ENCODE assay signal across 10 cellular contexts in genomic region chr12:53386381-53386780, GRCh38. TPM values are rescaled to one million over a fixed set of nuclear protein-coding genes. Genes with fewer than 3 reads are reported as not detected.
DNase-seq lines count a peak whose midpoint lies in the region; ATAC-seq and TF ChIP-seq lines count a peak whose summit lies in the region.
"Not testable (repeated sequence)": the region's sequence is repeated elsewhere in the genome, so short reads cannot be mapped to it uniquely, and the experiment has no call there.
"Had no signal": no experiment of that assay in that cellular context is flagged by ENCODE, and none has a peak within 500 bp of the region (broad histone marks: within the 10 kb centered on the region; RNA-seq: fewer than 3 reads in every experiment).

No MANE protein-coding gene starts in this region.

- H3K4me3 Mint-ChIP-seq in HFFc6 (peak overlapping the region; percentile 61), chondrocyte (ENCODE audit: unreplicated experiment) (peak overlapping the region; percentile 58), natural killer cell (peak overlapping the region; percentile 70)
- H3K4me3 Mint-ChIP-seq in T-helper 1 cell treated with Interleukin-12 subunit alpha and Interleukin-12 subunit beta and Interleukin-4 antibody, amounts not matched to agents 30 μg/mL and 1 μg/mL, for 36 hours: peak overlapping the region; percentile 70
- H3K4me3 Mint-ChIP-seq in activated naive CD4-positive, alpha-beta T cell treated with anti-CD3 and anti-CD28 coated beads for 36 hours: peak overlapping the region; percentile 38
- H3K4me3 Mint-ChIP-seq in stimulated activated effector memory CD8-positive, alpha-beta T cell treated with anti-CD3 and anti-CD28 coated beads, Interleukin-12 subunit alpha, Interleukin-12 subunit beta, amount 100 ng/mL, for 72 hours: peak overlapping the region; percentile 46

- not testable (repeated sequence) for H3K9me3 Mint-ChIP-seq in HFFc6; T-helper 1 cell treated with Interleukin-12 subunit alpha and Interleukin-12 subunit beta and Interleukin-4 antibody, amounts not matched to agents 30 μg/mL and 1 μg/mL, for 36 hours; activated naive CD4-positive, alpha-beta T cell treated with anti-CD3 and anti-CD28 coated beads for 36 hours; chondrocyte (ENCODE audit: low read depth); natural killer cell; stimulated activated effector memory CD8-positive, alpha-beta T cell treated with anti-CD3 and anti-CD28 coated beads, Interleukin-12 subunit alpha, Interleukin-12 subunit beta, amount 100 ng/mL, for 72 hours

- H3K36me3 Mint-ChIP-seq in HFFc6 (ENCODE audit: low read depth) (peaks cover 53% of the 10 kb centered on the region), chondrocyte (ENCODE audit: low read depth) (peaks cover 25% of the 10 kb centered on the region)
- peaks cover 43% of the 10 kb centered on the region for H3K36me3 Mint-ChIP-seq in T-helper 1 cell treated with Interleukin-12 subunit alpha and Interleukin-12 subunit beta and Interleukin-4 antibody, amounts not matched to agents 30 μg/mL and 1 μg/mL, for 36 hours (ENCODE audit: low read depth)
- H3K36me3 Mint-ChIP-seq in activated naive CD4-positive, alpha-beta T cell treated with anti-CD3 and anti-CD28 coated beads for 36 hours (ENCODE audit: low read depth): peaks cover 54% of the 10 kb centered on the region
- not testable (repeated sequence) for H3K36me3 Mint-ChIP-seq in natural killer cell
- H3K36me3 Mint-ChIP-seq in stimulated activated effector memory CD8-positive, alpha-beta T cell treated with anti-CD3 and anti-CD28 coated beads, Interleukin-12 subunit alpha, Interleukin-12 subunit beta, amount 100 ng/mL, for 72 hours: peaks cover 100% of the 10 kb centered on the region

- not testable (repeated sequence) for H3K27me3 ChIP-seq in A673 (replicated peaks; ENCODE audit: insufficient read depth, low read depth, low read length, poor library complexity); hepatocyte

- WGBS in hepatocyte (ENCODE audit: low lambda C conversion rate, missing lambda C conversion rate): 98% methylated on average over 5 of the region's 5 CpGs

- DNase-seq in A673 (ENCODE audit: low spot score); HFFc6; activated naive CD4-positive, alpha-beta T cell treated with anti-CD3 and anti-CD28 coated beads for 36 hours; chondrocyte (ENCODE audit: low spot score); hepatocyte (ENCODE audit: low spot score); natural killer cell; stimulated activated effector memory CD8-positive, alpha-beta T cell treated with anti-CD3 and anti-CD28 coated beads, Interleukin-12 subunit alpha, Interleukin-12 subunit beta, amount 100 ng/mL, for 72 hours (ENCODE audit: low spot score in 2 of 2): not testable (repeated sequence)

- H3K4me1 ChIP-seq in A673 (ENCODE audit: insufficient read depth, low read length, poor library complexity, severe bottlenecking) (peaks cover 58% of the 10 kb centered on the region), hepatocyte (ENCODE audit: insufficient read depth) (peaks cover 76% of the 10 kb centered on the region)

- POLR2A ChIA-PET in A673 (lab: Charles Lee; ENCODE audit: low non-redundant PET): not testable (repeated sequence)

- not testable (repeated sequence) for H2AFZ ChIP-seq in hepatocyte

- peaks cover 73% of the 10 kb centered on the region for H4K20me1 ChIP-seq in hepatocyte (ENCODE audit: insufficient read depth, poor library complexity, severe bottlenecking)

- H3K9me3 ChIP-seq in A673 (ENCODE audit: low read depth, low read length, poor library complexity, severe bottlenecking); hepatocyte (ENCODE audit: low read depth): not testable (repeated sequence)

- H3K27me3 Mint-ChIP-seq in HFFc6 (ENCODE audit: insufficient read depth); T-helper 1 cell treated with Interleukin-12 subunit alpha and Interleukin-12 subunit beta and Interleukin-4 antibody, amounts not matched to agents 30 μg/mL and 1 μg/mL, for 36 hours (ENCODE audit: low read depth); activated naive CD4-positive, alpha-beta T cell treated with anti-CD3 and anti-CD28 coated beads for 36 hours (ENCODE audit: low read depth); chondrocyte (ENCODE audit: low read depth); natural killer cell (ENCODE audit: low read depth in 2 of 2): not testable (repeated sequence)

- intact Hi-C loops in A673 (cut with micrococcal nuclease; ENCODE audit: unreplicated experiment); natural killer cell (cut with micrococcal nuclease): not testable (repeated sequence)
- intact Hi-C loops in activated naive CD4-positive, alpha-beta T cell treated with anti-CD3 and anti-CD28 coated beads for 36 hours (cut with micrococcal nuclease): loop anchor here (10.0 kb wide), 1 partner anchor 1028 kb away; the partner anchor contains the start of gene ITGA5

- H3K4me1 Mint-ChIP-seq in HFFc6 (ENCODE audit: low read depth): peaks cover 75% of the 10 kb centered on the region
- peaks cover 55% of the 10 kb centered on the region for H3K4me1 Mint-ChIP-seq in T-helper 1 cell treated with Interleukin-12 subunit alpha and Interleukin-12 subunit beta and Interleukin-4 antibody, amounts not matched to agents 30 μg/mL and 1 μg/mL, for 36 hours (ENCODE audit: low read depth)
- peaks cover 82% of the 10 kb centered on the region for H3K4me1 Mint-ChIP-seq in activated naive CD4-positive, alpha-beta T cell treated with anti-CD3 and anti-CD28 coated beads for 36 hours (ENCODE audit: low read depth)
- H3K4me1 Mint-ChIP-seq in chondrocyte (ENCODE audit: low read depth): peaks cover 87% of the 10 kb centered on the region
- peaks cover 56 to 70% of the 10 kb centered on the region in 2 donors for H3K4me1 Mint-ChIP-seq in natural killer cell
- H3K4me1 Mint-ChIP-seq in stimulated activated effector memory CD8-positive, alpha-beta T cell treated with anti-CD3 and anti-CD28 coated beads, Interleukin-12 subunit alpha, Interleukin-12 subunit beta, amount 100 ng/mL, for 72 hours: peaks cover 60% of the 10 kb centered on the region

- not testable (repeated sequence) for H3K9me2 ChIP-seq in hepatocyte (replicated peaks; ENCODE audit: insufficient read depth)

- peak overlapping the region; percentile 28 for H3K4me3 ChIP-seq in A673 (ENCODE audit: low read depth, low read length, poor library complexity, severe bottlenecking)
- H3K4me3 ChIP-seq in hepatocyte: not testable (repeated sequence)

- peak overlapping the region; percentile 85 for H3K27ac Mint-ChIP-seq in HFFc6
- H3K27ac Mint-ChIP-seq in T-helper 1 cell treated with Interleukin-12 subunit alpha and Interleukin-12 subunit beta and Interleukin-4 antibody, amounts not matched to agents 30 μg/mL and 1 μg/mL, for 36 hours: peak overlapping the region; percentile 78
- not testable (repeated sequence) for H3K27ac Mint-ChIP-seq in activated naive CD4-positive, alpha-beta T cell treated with anti-CD3 and anti-CD28 coated beads for 36 hours
- H3K27ac Mint-ChIP-seq in chondrocyte (ENCODE audit: unreplicated experiment): peak overlapping the region; percentile 79
- peak overlapping the region in 1 of 2 donors; percentile 80 for H3K27ac Mint-ChIP-seq in natural killer cell
- H3K27ac Mint-ChIP-seq in stimulated activated effector memory CD8-positive, alpha-beta T cell treated with anti-CD3 and anti-CD28 coated beads, Interleukin-12 subunit alpha, Interleukin-12 subunit beta, amount 100 ng/mL, for 72 hours: peak overlapping the region; percentile 54

- peak overlapping the region; percentile 89 for H3K4me2 ChIP-seq in hepatocyte

- CTCF ChIA-PET in A673 (lab: Charles Lee): interaction anchor here (0.7 kb wide), 1 partner anchor 73 kb away, joined by 3 read pairs; no protein-coding TSS in a partner anchor
- CTCF ChIA-PET in activated naive CD4-positive, alpha-beta T cell treated with anti-CD3 and anti-CD28 coated beads for 36 hours (lab: Charles Lee): interaction anchor here (1.2 to 4.0 kb wide), 3 partner anchors 33 to 41 kb away, joined by 4 to 24 read pairs (median 6); no protein-coding TSS in a partner anchor

- BruUV-seq in A673 (replicated peaks; lab: Mats Ljungman, UMichigan): not testable (repeated sequence)

- H3K79me2 ChIP-seq in hepatocyte: peaks cover 100% of the 10 kb centered on the region

- peak overlapping the region; percentile 52 for H3K27ac ChIP-seq in A673 (ENCODE audit: low read depth, low read length, poor library complexity, severe bottlenecking)
- H3K27ac ChIP-seq in hepatocyte: not testable (repeated sequence)

- TF ChIP-seq CTCF in A673 (conservative IDR thresholded peaks at IDR 0.05; ENCODE audit: low read depth, low read length); HFFc6 (IDR thresholded peaks at IDR 0.05); chondrocyte (IDR thresholded peaks at IDR 0.05); hepatocyte (IDR thresholded peaks at IDR 0.05; ENCODE audit: poor library complexity); natural killer cell (IDR thresholded peaks at IDR 0.05): not testable (repeated sequence)

- not testable (repeated sequence) for ATAC-seq in natural killer cell; stimulated activated effector memory CD8-positive, alpha-beta T cell treated with anti-CD3 and anti-CD28 coated beads, Interleukin-12 subunit alpha, Interleukin-12 subunit beta, amount 100 ng/mL, for 72 hours

- peaks cover 58% of the 10 kb centered on the region for H3K36me3 ChIP-seq in A673 (ENCODE audit: insufficient read depth, low read length, poor library complexity, severe bottlenecking)
- H3K36me3 ChIP-seq in hepatocyte (replicated peaks; ENCODE audit: insufficient read depth, low read depth): not testable (repeated sequence)

RNA-seq across cellular contexts. Expression of gene SP1, which starts 6.4 kb away (rescaled TPM):
- total RNA-seq in A673 (2021) (78.4 and 80.9 TPM in 2 replicates), chondrocyte (57.1 to 59.7 TPM (median 59.0 TPM) in 3 replicates), hepatocyte (48.0 and 53.3 TPM in 2 replicates), natural killer cell (10 to 100 TPM; 84.6 to 96.3 (median 88.5) TPM)
- 10 to 100 TPM; 38.2 to 51.8 (median 43.5) TPM for total RNA-seq in HFFc6 (2021; fragmentation: NEBNext Ultra II Directional; extraction: Animal tissue kit (Norgen Biotek cat#: 25700))
- 10 to 100 TPM; 87.6 to 91.9 TPM for total RNA-seq in activated naive CD4-positive, alpha-beta T cell treated with anti-CD3 and anti-CD28 coated beads for 36 hours
- 11.0 and 12.8 TPM in 2 replicates for polyA plus RNA-seq in hepatocyte

RNA-seq across cellular contexts. Expression of gene AMHR2, which starts 37.3 kb away (rescaled TPM):
- total RNA-seq in A673 (2021): not detected in 2 replicates
- not detected for total RNA-seq in HFFc6 (2021; fragmentation: NEBNext Ultra II Directional; extraction: Animal tissue kit (Norgen Biotek cat#: 25700))
- not detected for total RNA-seq in activated naive CD4-positive, alpha-beta T cell treated with anti-CD3 and anti-CD28 coated beads for 36 hours
- total RNA-seq in chondrocyte: not detected in 3 replicates
- 6.4 and 13.9 TPM in 2 replicates for total RNA-seq in hepatocyte
- polyA plus RNA-seq in hepatocyte: 12.8 and 16.9 TPM in 2 replicates
- not detected for total RNA-seq in natural killer cell

RNA-seq across cellular contexts. Expression of gene SP7, which starts 50.2 kb away (rescaled TPM):
- total RNA-seq in A673 (2021) (not detected in 2 replicates), chondrocyte (not detected in 3 replicates), hepatocyte (0.20 TPM in 1 of 2 replicates, not detected in the other), natural killer cell (under 1 TPM in 1 of 3 donors, not detected in 2; 0.07 TPM)
- total RNA-seq in HFFc6 (2021; fragmentation: NEBNext Ultra II Directional; extraction: Animal tissue kit (Norgen Biotek cat#: 25700)): not detected
- not detected for total RNA-seq in activated naive CD4-positive, alpha-beta T cell treated with anti-CD3 and anti-CD28 coated beads for 36 hours
- polyA plus RNA-seq in hepatocyte: 0.60 TPM in 1 of 2 replicates, not detected in the other
- total RNA-seq: right lobe of liver, upper lobe of left lung had no signal

RNA-seq across cellular contexts. Expression of gene PRR13, which starts 55.2 kb away (rescaled TPM):
- total RNA-seq in A673 (2021) (155 and 180 TPM in 2 replicates), chondrocyte (96.2 to 110 TPM (median 102 TPM) in 3 replicates), hepatocyte (135 and 150 TPM in 2 replicates), natural killer cell (100 to 1,000 TPM; 214 to 233 (median 231) TPM)
- total RNA-seq in HFFc6 (2021; fragmentation: NEBNext Ultra II Directional; extraction: Animal tissue kit (Norgen Biotek cat#: 25700)): 100 to 1,000 TPM; 122 to 188 (median 165) TPM
- total RNA-seq in activated naive CD4-positive, alpha-beta T cell treated with anti-CD3 and anti-CD28 coated beads for 36 hours: 100 to 1,000 TPM; 207 to 216 TPM
- polyA plus RNA-seq in hepatocyte: 457 and 458 TPM in 2 replicates
